8 cellular contexts compared by ENCODE assay signal in the genomic region with DNA sequence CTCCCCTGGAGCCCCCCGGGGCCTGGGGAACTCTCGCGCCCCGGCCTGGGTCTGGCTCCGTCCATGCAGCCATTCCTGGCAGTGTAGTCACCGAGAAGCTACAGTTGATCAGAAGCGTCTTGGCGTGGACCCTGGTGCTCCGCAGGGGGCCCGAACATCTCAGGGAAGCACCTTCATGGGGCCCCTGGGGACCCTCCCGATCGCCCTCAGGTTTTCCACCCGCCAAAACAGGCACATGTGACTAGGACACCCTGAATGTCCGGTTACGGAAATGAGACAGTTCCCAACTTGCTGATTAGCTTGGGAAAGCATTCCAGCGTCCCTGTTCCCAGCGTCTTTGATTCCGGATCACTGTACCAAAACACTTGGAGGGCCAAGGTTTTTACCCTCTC. TPM values are rescaled to one million over a fixed set of nuclear protein-coding genes. Genes with fewer than 3 reads are reported as not detected.
DNase-seq lines count a peak whose midpoint lies in the region; ATAC-seq and TF ChIP-seq lines count a peak whose summit lies in the region.

No MANE protein-coding gene starts in this region.

- peak overlapping the region; percentile 84 for H3K4me2 ChIP-seq in GM23338

- no peaks in the 10 kb centered on the region for H3K27me3 ChIP-seq in GM23338 (ENCODE audit: insufficient read depth)
- H3K27me3 ChIP-seq in MG63: no peaks in the 10 kb centered on the region

- H3K9me3 ChIP-seq in MG63: no peaks in the 10 kb centered on the region

- H3K79me2 ChIP-seq in GM23338 (replicated peaks; ENCODE audit: insufficient read depth): no peaks in the 10 kb centered on the region

- H3K9me2 ChIP-seq in GM23338 (ENCODE audit: insufficient read depth): no peaks in the 10 kb centered on the region

- peak overlapping the region; percentile 99 for H2AFZ ChIP-seq in GM23338

- peaks cover 7% of the 10 kb centered on the region; the same call in 1 of the 2 replicates for H4K20me1 ChIP-seq in GM23338 (replicated peaks; ENCODE audit: insufficient read depth)

- no peaks in the 10 kb centered on the region for H3K36me3 ChIP-seq in GM23338 (ENCODE audit: insufficient read depth)
- peaks cover 7% of the 10 kb centered on the region for H3K36me3 ChIP-seq in MG63

- H3K9me3 Mint-ChIP-seq in GM23338 (no peaks in the 10 kb centered on the region), osteocyte (ENCODE audit: unreplicated experiment) (no peaks in the 10 kb centered on the region)
- no peaks in the 10 kb centered on the region for H3K9me3 Mint-ChIP-seq in activated naive CD4-positive, alpha-beta T cell treated with anti-CD3 and anti-CD28 coated beads for 36 hours

- H3F3A ChIP-seq in GM23338 (replicated peaks; ENCODE audit: low read depth): 0 out of 2 replicates have a peak, but pooled peaks cover 3% of the 10 kb centered on the region

- H3K27ac Mint-ChIP-seq in GM23338 (no peak overlapping the region), osteocyte (ENCODE audit: unreplicated experiment) (peak overlapping the region; percentile 47)
- H3K27ac Mint-ChIP-seq in activated naive CD4-positive, alpha-beta T cell treated with anti-CD3 and anti-CD28 coated beads for 36 hours: peak overlapping the region; percentile 81

- H3K27ac ChIP-seq in GM23338 (ENCODE audit: low read depth): no peak overlapping the region

- peak overlapping the region; percentile 76; the same call in 2 of the 3 replicates for H3K4me3 Mint-ChIP-seq in GM23338
- peak overlapping the region; percentile 85 for H3K4me3 Mint-ChIP-seq in activated naive CD4-positive, alpha-beta T cell treated with anti-CD3 and anti-CD28 coated beads for 36 hours
- peak overlapping the region; percentile 81 for H3K4me3 Mint-ChIP-seq in osteocyte (ENCODE audit: unreplicated experiment)

- TF ChIP-seq CTCF in GM23338 (conservative IDR thresholded peaks at IDR 0.05; ENCODE audit: low read depth in 2 of 2): no peak
- no peak for TF ChIP-seq CTCF in osteocyte (IDR thresholded peaks at IDR 0.05)

- H3K4me1 ChIP-seq in GM23338 (ENCODE audit: insufficient read depth): no peaks in the 10 kb centered on the region; the same call in 1 of the 2 replicates

- peaks cover 6% of the 10 kb centered on the region for H3K27me3 Mint-ChIP-seq in GM23338 (ENCODE audit: insufficient read depth, low read depth, poor library complexity)
- no peaks in the 10 kb centered on the region for H3K27me3 Mint-ChIP-seq in activated naive CD4-positive, alpha-beta T cell treated with anti-CD3 and anti-CD28 coated beads for 36 hours (ENCODE audit: low read depth)
- H3K27me3 Mint-ChIP-seq in osteocyte (ENCODE audit: unreplicated experiment): no peaks in the 10 kb centered on the region

- intact Hi-C loops in activated naive CD4-positive, alpha-beta T cell treated with anti-CD3 and anti-CD28 coated beads for 36 hours (cut with micrococcal nuclease): loop anchor here (1.0 to 10.0 kb wide), 9 partner anchors 21 to 1589 kb away; a partner anchor contains a TSS

- DNase-seq in DMS153 treated with DMSO at 0.1 percent for 48 hours (lab: John Stamatoyannopoulos, UW; ENCODE audit: unreplicated experiment) (peak; percentile 8), DMS153 (lab: John Stamatoyannopoulos, UW) (no peak), GM23338 (ENCODE audit: low spot score) (no peak), MG63 (peak; percentile 64), glomerular visceral epithelial cell (ENCODE audit: extremely low spot score) (peak; percentile 46), osteocyte (ENCODE audit: extremely low spot score, unreplicated experiment) (no peak)
- DNase-seq in activated naive CD4-positive, alpha-beta T cell treated with anti-CD3 and anti-CD28 coated beads for 36 hours: peak; percentile 30

- H3K36me3 Mint-ChIP-seq in GM23338 (ENCODE audit: low read depth) (no peaks in the 10 kb centered on the region), osteocyte (ENCODE audit: unreplicated experiment) (peaks cover 12% of the 10 kb centered on the region)
- peaks cover 6% of the 10 kb centered on the region for H3K36me3 Mint-ChIP-seq in activated naive CD4-positive, alpha-beta T cell treated with anti-CD3 and anti-CD28 coated beads for 36 hours (ENCODE audit: low read depth)

- CTCF ChIA-PET in activated naive CD4-positive, alpha-beta T cell treated with anti-CD3 and anti-CD28 coated beads for 36 hours (lab: Charles Lee): interaction anchor here (0.6 to 1.1 kb wide), 4 partner anchors 22 to 950 kb away, joined by 3 read pairs; no protein-coding TSS in a partner anchor

- H3K4me3 ChIP-seq in GM23338: peak overlapping the region; percentile 70
- H3K4me3 ChIP-seq in MG63: peak overlapping the region; percentile 72

- ATAC-seq in GM23338 (peak; percentile 16), esophagus mucosa (no peak)

- peaks cover 9% of the 10 kb centered on the region for H3K4me1 Mint-ChIP-seq in GM23338
- H3K4me1 Mint-ChIP-seq in activated naive CD4-positive, alpha-beta T cell treated with anti-CD3 and anti-CD28 coated beads for 36 hours (ENCODE audit: low read depth): peaks cover 18% of the 10 kb centered on the region
- H3K4me1 Mint-ChIP-seq in osteocyte (ENCODE audit: unreplicated experiment): peaks cover 4% of the 10 kb centered on the region

TF ChIP-seq in GM23338, 12 proteins besides CTCF, POLR2A, EP300 and RAD21 (continues in another document):
- TF ChIP-seq, protein P1, sequence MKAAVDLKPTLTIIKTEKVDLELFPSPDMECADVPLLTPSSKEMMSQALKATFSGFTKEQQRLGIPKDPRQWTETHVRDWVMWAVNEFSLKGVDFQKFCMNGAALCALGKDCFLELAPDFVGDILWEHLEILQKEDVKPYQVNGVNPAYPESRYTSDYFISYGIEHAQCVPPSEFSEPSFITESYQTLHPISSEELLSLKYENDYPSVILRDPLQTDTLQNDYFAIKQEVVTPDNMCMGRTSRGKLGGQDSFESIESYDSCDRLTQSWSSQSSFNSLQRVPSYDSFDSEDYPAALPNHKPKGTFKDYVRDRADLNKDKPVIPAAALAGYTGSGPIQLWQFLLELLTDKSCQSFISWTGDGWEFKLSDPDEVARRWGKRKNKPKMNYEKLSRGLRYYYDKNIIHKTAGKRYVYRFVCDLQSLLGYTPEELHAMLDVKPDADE (IDR thresholded peaks at IDR 0.05): no peak
- TF ChIP-seq CREB1 (CRISPR knock-in tag; IDR thresholded peaks at IDR 0.05; ENCODE audit: low read depth): no peak

RNA-seq across cellular contexts. Expression of a gene that starts 0.5 kb away (rescaled TPM):
- total RNA-seq in GM23338 (2014; rRNA removed; shearing (Covaris generic)): 0.54 and 0.63 TPM in 2 replicates
- 0.52 and 0.74 TPM in 2 replicates for polyA plus RNA-seq in GM23338 (2016; fragmentation: Nextera tagmentation; extraction: Ambion mirVana)
- total RNA-seq in MG63 (2014; rRNA removed; shearing (Covaris generic); ENCODE audit: low replicate concordance): 10.5 and 13.0 TPM in 2 replicates
- total RNA-seq in activated naive CD4-positive, alpha-beta T cell treated with anti-CD3 and anti-CD28 coated beads for 36 hours: 10 to 100 TPM; 16.1 to 19.1 TPM
- total RNA-seq in osteocyte (4.2 and 6.9 TPM in 2 replicates), esophagus mucosa (12.5 TPM)

RNA-seq across cellular contexts. Expression of a gene that starts 21.4 kb away (rescaled TPM):
- total RNA-seq in GM23338 (2014; rRNA removed; shearing (Covaris generic)): 25.3 and 30.3 TPM in 2 replicates
- 22.7 and 26.4 TPM in 2 replicates for polyA plus RNA-seq in GM23338 (2016; fragmentation: Nextera tagmentation; extraction: Ambion mirVana)
- total RNA-seq in MG63 (2014; rRNA removed; shearing (Covaris generic); ENCODE audit: low replicate concordance): 5.5 and 8.6 TPM in 2 replicates
- total RNA-seq in activated naive CD4-positive, alpha-beta T cell treated with anti-CD3 and anti-CD28 coated beads for 36 hours: 10 to 100 TPM; 16.6 to 19.6 TPM
- 43.6 and 44.4 TPM in 2 replicates for total RNA-seq in osteocyte
- total RNA-seq in esophagus mucosa: 23.7 TPM

RNA-seq across cellular contexts. Expression of a gene that starts 55.3 kb away (rescaled TPM):
- 29.2 and 37.0 TPM in 2 replicates for total RNA-seq in GM23338 (2014; rRNA removed; shearing (Covaris generic))
- polyA plus RNA-seq in GM23338 (2016; fragmentation: Nextera tagmentation; extraction: Ambion mirVana): 11.6 and 12.9 TPM in 2 replicates
- total RNA-seq in MG63 (2014; rRNA removed; shearing (Covaris generic); ENCODE audit: low replicate concordance): 30.0 and 39.0 TPM in 2 replicates
- total RNA-seq in activated naive CD4-positive, alpha-beta T cell treated with anti-CD3 and anti-CD28 coated beads for 36 hours: 10 to 100 TPM; 76.1 to 78.8 TPM
- 41.0 and 41.9 TPM in 2 replicates for total RNA-seq in osteocyte
- total RNA-seq in esophagus mucosa: 27.0 TPM

Comparison
In these comparisons a context has a peak if more than half of its experiments do, and no peak if none do; other contexts are left out.
1. DNase-seq: peak in DMS153 treated with DMSO at 0.1 percent for 48 hours (single experiment), MG63 (single experiment), activated naive CD4-positive, alpha-beta T cell treated with anti-CD3 and anti-CD28 coated beads for 36 hours (single experiment) and glomerular visceral epithelial cell (single experiment); none in DMS153 (single experiment), GM23338 (single experiment) and osteocyte (single experiment).
2. Peak in every context shown above with its lines, with median percentiles within 50 percentile points of each other: H3K4me3 Mint-ChIP-seq.